ENCODE assay signal across 1 cellular context in the genomic region with DNA sequence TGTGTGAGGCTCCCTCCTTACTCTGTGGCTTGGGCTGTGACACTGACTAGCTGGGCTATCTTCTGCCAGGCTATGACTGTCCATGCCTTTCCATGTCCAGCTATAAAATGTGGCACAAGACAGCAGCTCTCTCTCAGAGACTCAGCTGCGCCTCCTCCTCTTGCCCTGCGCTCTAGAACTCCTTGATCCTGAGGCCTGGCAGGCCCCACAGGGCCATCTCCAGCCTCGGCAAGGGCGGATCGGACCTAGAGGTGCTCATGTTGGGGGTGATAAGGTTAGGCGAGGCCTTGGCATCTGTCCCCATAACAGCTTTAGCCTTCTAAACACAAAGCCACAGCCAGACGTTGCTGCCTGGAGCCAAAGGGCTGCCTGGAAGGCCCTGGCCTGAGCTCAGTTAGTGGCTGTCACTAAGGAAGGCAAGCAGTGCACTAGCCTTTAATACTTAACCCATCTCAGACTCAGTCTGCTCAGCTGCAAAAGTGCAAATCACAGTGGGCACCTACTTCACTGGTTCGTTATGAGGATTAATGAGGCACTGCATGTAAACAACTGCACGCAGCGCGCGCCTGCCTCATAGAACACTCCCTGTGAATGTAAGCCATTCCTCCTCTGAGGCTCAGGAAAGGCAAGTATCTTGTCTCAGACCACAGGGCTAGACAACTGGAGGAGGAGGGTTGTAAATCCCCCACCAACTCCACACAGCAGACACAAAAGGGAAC.
TF ChIP-seq lines count a peak whose summit lies in the region.

No MANE protein-coding gene starts in this region.

TF ChIP-seq in liver, 16 proteins besides CTCF, POLR2A, EP300 and RAD21 (continued from another document):
- TF ChIP-seq JUND (IDR thresholded peaks at IDR 0.05): no peak
TF ChIP-seq in liver: peak in this region for 4.
